Comparison of ENCODE assay signal across 8 cellular contexts in the genomic region with DNA sequence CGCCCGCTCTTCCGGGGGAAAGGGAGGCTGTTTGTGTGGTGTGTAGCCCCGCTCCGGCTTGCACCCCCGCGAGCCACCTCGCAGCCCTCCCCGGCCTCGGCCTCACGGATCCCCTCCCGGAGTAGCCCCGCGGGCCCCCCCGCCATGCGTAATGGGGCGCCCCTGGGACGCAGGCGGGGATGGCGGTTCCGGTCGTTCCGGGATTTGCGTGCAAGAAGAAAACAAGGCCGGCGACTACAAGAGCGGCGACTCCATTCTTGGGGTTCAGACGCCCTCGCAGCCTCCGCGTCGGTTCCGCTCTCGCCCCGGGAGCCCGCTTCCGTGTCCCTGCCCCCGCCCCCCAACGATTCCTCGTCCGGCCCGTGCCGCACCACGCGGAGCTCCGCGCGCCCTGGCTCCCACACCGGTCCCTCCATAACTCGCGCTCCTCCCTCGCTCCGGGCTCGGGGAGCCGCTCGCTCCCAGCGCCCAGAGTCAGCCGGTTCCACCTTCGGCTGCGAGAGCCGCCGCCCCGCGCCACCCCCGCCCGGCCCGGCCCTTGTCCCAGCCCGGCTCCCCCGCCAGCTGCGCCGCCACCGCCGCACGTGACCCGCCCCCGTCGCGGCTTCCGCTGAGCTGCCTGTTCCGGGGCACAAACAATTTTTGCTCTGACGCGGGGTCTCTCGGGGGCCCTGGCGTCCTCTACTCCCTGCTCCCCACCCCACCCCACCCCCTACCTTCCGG.
DNase-seq lines count a peak whose midpoint lies in the region; ATAC-seq and TF ChIP-seq lines count a peak whose summit lies in the region.

No MANE protein-coding gene starts in this region.

- H3K27me3 ChIP-seq in tibial artery = no peaks in the 10 kb centered on the region

- H3K27me3 Mint-ChIP-seq in CD14-positive monocyte (ENCODE audit: low read depth in 3 of 3) = peaks cover 0 to 46% (median 2%) of the 10 kb centered on the region in 3 donors
- H3K27me3 Mint-ChIP-seq in neural crest cell (ENCODE audit: low read depth) = peaks cover 26% of the 10 kb centered on the region

- peaks cover 0 to 3% of the 10 kb centered on the region in 2 donors for H3K36me3 Mint-ChIP-seq in CD14-positive monocyte
- no peaks in the 10 kb centered on the region for H3K36me3 Mint-ChIP-seq in neural crest cell (ENCODE audit: low read depth)

- H3K4me3 Mint-ChIP-seq in CD14-positive monocyte = peak overlapping the region; percentile 82 to 91
- peak overlapping the region; percentile 86 for H3K4me3 Mint-ChIP-seq in neural crest cell

- intact Hi-C loops in CD14-positive monocyte (cut with micrococcal nuclease) (loop anchor here (10.0 kb wide), 4 partner anchors 88 to 422 kb away; no protein-coding TSS in a partner anchor), tibial artery (cut with DNase I; ENCODE audit: low total_unique reads) (no loop called here)

- peaks cover 51% of the 10 kb centered on the region for H3K4me1 Mint-ChIP-seq in CD14-positive monocyte
- H3K4me1 Mint-ChIP-seq in neural crest cell = peaks cover 43% of the 10 kb centered on the region

- peak; percentile 69 for DNase-seq in CD14-positive monocyte (ENCODE audit: low spot score)
- peak; percentile 56 for DNase-seq in NCI-H2227 treated with DMSO at 0.1 percent for 48 hours (lab: John Stamatoyannopoulos, UW)
- DNase-seq in activated T-helper 1 cell treated with Interleukin-2 at 50 U/mL for 16 hours (ENCODE audit: low read depth) = peak; percentile 67
- no peak for DNase-seq in fibroblast of mammary gland (ENCODE audit: low read depth)
- no peak for DNase-seq in neural crest cell (ENCODE audit: low read depth, low spot score)
- peak; percentile 47 to 84 for DNase-seq in tibial artery
- DNase-seq in SKM-1 (lab: John Stamatoyannopoulos, UW; ENCODE audit: unreplicated experiment) = no peak

- no peak for TF ChIP-seq CTCF in CD14-positive monocyte (IDR thresholded peaks at IDR 0.05)
- no peak for TF ChIP-seq CTCF in fibroblast of mammary gland (conservative IDR thresholded peaks at IDR 0.05; ENCODE audit: control insufficient read depth, insufficient read depth, low read depth, low read length)
- no peak for TF ChIP-seq CTCF in neural crest cell (conservative IDR thresholded peaks at IDR 0.05)
- no peak for TF ChIP-seq CTCF in tibial artery (IDR thresholded peaks at IDR 0.05)

- H3K9me3 ChIP-seq in tibial artery = peaks cover 0 to 4% (median 0%) of the 10 kb centered on the region in 3 donors

- H3K9me3 Mint-ChIP-seq in CD14-positive monocyte (peaks cover 0 to 39% (median 31%) of the 10 kb centered on the region in 7 donors), neural crest cell (no peaks in the 10 kb centered on the region)

- ATAC-seq in GM19397 (IDR thresholded peaks at IDR 0.05; ENCODE audit: unreplicated experiment) = peak; percentile 33

- H3K36me3 ChIP-seq in tibial artery = no peaks in the 10 kb centered on the region

- peaks cover 0 to 25% (median 13%) of the 10 kb centered on the region in 4 donors for H3K4me1 ChIP-seq in tibial artery

- peak overlapping the region; percentile 91 to 97 for H3K27ac ChIP-seq in tibial artery

- H3K4me3 ChIP-seq in fibroblast of mammary gland (ENCODE audit: control insufficient read depth, low read depth, low read length) (peak overlapping the region; percentile 43), tibial artery (peak overlapping the region; percentile 77 to 81)

- peak overlapping the region; percentile 93 to 99 (median 96) for H3K27ac Mint-ChIP-seq in CD14-positive monocyte
- no peak overlapping the region for H3K27ac Mint-ChIP-seq in neural crest cell (ENCODE audit: unreplicated experiment)

Comparison
In these comparisons a context has a peak if more than half of its experiments do, and no peak if none do; other contexts are left out.
1. DNase-seq: peak in CD14-positive monocyte (single experiment), NCI-H2227 treated with DMSO at 0.1 percent for 48 hours (single experiment), activated T-helper 1 cell treated with Interleukin-2 at 50 U/mL for 16 hours (single experiment) and tibial artery (2 of 2); none in fibroblast of mammary gland (single experiment), neural crest cell (single experiment) and SKM-1 (single experiment).